21 cellular contexts compared by ENCODE assay signal in the genomic region with DNA sequence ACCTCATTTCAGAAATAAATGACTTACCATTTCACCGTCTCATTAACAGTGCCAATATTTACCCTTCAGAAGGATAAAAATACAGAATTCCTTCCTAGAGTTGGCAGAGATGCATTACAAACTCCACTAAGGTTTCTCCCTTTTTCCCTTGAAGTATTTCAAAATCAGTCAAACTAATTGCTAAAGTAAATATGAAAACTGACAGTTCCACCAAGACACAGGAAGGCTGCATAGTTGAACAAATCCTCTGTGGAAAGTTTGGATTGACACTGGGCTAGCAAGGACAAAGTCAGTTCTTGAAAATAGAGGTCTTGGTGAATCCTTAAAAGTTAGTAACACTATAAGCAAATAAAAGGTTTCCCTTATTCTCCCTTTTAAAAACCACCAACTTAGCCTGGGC.
"Had no signal": no experiment of that assay in that cellular context is flagged by ENCODE, and none has a peak within 500 bp of the region (broad histone marks: within the 10 kb centered on the region; RNA-seq: fewer than 3 reads in every experiment).

No MANE protein-coding gene starts in this region.

- ATAC-seq: effector memory CD8-positive, alpha-beta T cell; left lung; lower lobe of right lung; natural killer cell; stimulated activated memory B cell treated with anti-CD40 and anti-IgM and Interleukin-4, amounts not matched to agents 10 μg/mL and 1 μg/mL and 100 μg/mL, for 72 hours; stimulated activated naive CD8-positive, alpha-beta T cell treated with anti-CD3 and anti-CD28 coated beads, Interleukin-15, Interleukin-2, amounts not matched to agents 100 U/mL and 50 U/mL, for 24 hours; upper lobe of right lung had no signal

- H3K4me3 ChIP-seq: left lung, lower lobe of right lung, sigmoid colon, transverse colon, upper lobe of right lung, uterus had no signal

- H3K9me3 ChIP-seq: left lung, lower lobe of right lung, sigmoid colon, transverse colon, upper lobe of right lung, uterus had no signal

- H3K9me3 Mint-ChIP-seq: effector memory CD8-positive, alpha-beta T cell; natural killer cell; stimulated activated memory B cell treated with anti-CD40 and anti-IgM and Interleukin-4, amounts not matched to agents 10 μg/mL and 1 μg/mL and 100 μg/mL, for 72 hours had no signal

- H3K27me3 Mint-ChIP-seq: effector memory CD8-positive, alpha-beta T cell; progenitor cell of endocrine pancreas; stimulated activated memory B cell treated with anti-CD40 and anti-IgM and Interleukin-4, amounts not matched to agents 10 μg/mL and 1 μg/mL and 100 μg/mL, for 72 hours had no signal

- H3K4me1 ChIP-seq: left lung, lower lobe of right lung, sigmoid colon, transverse colon, uterus had no signal

- DNase-seq: caudate nucleus; cerebellar nuclear complex; cortex of kidney; effector memory CD8-positive, alpha-beta T cell; erythroblast; foreskin fibroblast; left cardiac atrium; left lung; lower lobe of right lung; natural killer cell; occipital lobe; sigmoid colon; stimulated activated CD4-positive, alpha-beta T cell treated with anti-CD3 and anti-CD28 coated beads, Interleukin-2, amount 100 ng/mL, for 24 hours; stimulated activated CD4-positive, alpha-beta T cell treated with anti-CD3 and anti-CD28 coated beads, Interleukin-4, amount 100 ng/mL, for 24 hours; stimulated activated naive CD8-positive, alpha-beta T cell treated with anti-CD3 and anti-CD28 coated beads, Interleukin-15, Interleukin-2, amounts not matched to agents 100 U/mL and 50 U/mL, for 24 hours; transverse colon; upper lobe of right lung; uterus had no signal

- H3K9ac ChIP-seq: parathyroid adenoma had no signal

- H3K27ac ChIP-seq: left lung, lower lobe of right lung, parathyroid adenoma, transverse colon, upper lobe of right lung, uterus had no signal

- H3K4me3 Mint-ChIP-seq: effector memory CD8-positive, alpha-beta T cell; stimulated activated memory B cell treated with anti-CD40 and anti-IgM and Interleukin-4, amounts not matched to agents 10 μg/mL and 1 μg/mL and 100 μg/mL, for 72 hours had no signal

- H3K36me3 ChIP-seq: uterus had no signal

- H3K27ac Mint-ChIP-seq: natural killer cell; progenitor cell of endocrine pancreas; stimulated activated memory B cell treated with anti-CD40 and anti-IgM and Interleukin-4, amounts not matched to agents 10 μg/mL and 1 μg/mL and 100 μg/mL, for 72 hours had no signal

- H3K27me3 ChIP-seq: left lung, sigmoid colon, transverse colon, upper lobe of right lung, uterus had no signal
